20 cellular contexts compared by ENCODE assay signal in the genomic region with DNA sequence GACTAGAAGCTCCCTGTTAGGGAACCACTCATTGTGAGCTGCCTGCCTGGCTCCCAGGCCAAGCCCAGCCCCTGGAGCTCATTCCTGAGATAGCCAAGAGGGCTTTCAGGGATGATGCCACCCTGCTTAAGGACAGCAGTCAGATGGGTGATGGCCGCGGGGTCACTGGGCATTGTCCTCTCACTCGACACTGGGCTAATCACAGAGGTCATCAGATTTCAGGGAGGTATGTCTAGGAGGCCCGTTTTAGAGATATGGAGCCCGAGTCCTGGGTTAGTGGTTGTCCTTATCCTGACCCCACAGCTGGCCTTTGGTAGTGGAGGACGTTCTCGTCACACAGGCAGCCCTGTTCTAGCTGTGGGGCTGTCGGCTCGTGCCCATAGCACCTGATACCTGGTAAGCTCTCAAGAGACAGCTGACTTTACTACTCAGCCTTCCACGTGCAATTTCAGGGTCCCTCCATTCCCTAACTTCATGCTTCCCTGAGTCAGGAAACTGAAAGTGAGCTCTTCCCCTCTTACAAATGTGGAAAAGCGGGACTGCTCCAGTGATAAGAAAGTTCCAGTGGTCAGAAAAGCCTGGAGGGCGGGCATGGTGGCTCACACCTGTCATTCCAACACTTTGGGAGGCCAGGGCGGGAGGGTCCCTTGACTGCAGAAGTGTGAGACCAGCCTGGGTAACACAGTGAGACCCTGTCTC. TPM values are rescaled to one million over a fixed set of nuclear protein-coding genes. Genes with fewer than 3 reads are reported as not detected.
DNase-seq lines count a peak whose midpoint lies in the region; ATAC-seq and TF ChIP-seq lines count a peak whose summit lies in the region.
"Had no signal": no experiment of that assay in that cellular context is flagged by ENCODE, and none has a peak within 500 bp of the region (broad histone marks: within the 10 kb centered on the region; RNA-seq: fewer than 3 reads in every experiment).

No MANE protein-coding gene starts in this region.

- no peaks in the 10 kb centered on the region for H4K20me1 ChIP-seq in BLaER1 treated with 17β-estradiol and CSF1 and Interleukin-3, amounts not matched to agents 10 nM and 100 nM
- H4K20me1 ChIP-seq in IMR-90 (ENCODE audit: insufficient read depth, low read length): no peaks in the 10 kb centered on the region; the same call in 1 of the 2 replicates

- in situ Hi-C loops in IMR-90 (cut with MboI; ENCODE audit: low sequenced_read_pairs): no loop called here

- no peak for ATAC-seq in IMR-90 (ENCODE audit: low read depth)
- no peak for ATAC-seq in stimulated activated effector memory CD8-positive, alpha-beta T cell treated with anti-CD3 and anti-CD28 coated beads, Interleukin-12 subunit alpha, Interleukin-12 subunit beta, amount 100 ng/mL, for 72 hours
- ATAC-seq in activated T-cell treated with anti-CD3 and anti-CD28 coated beads, Interleukin-2, amount 50 U/mL, for 4 hours: no peak
- ATAC-seq: HCT116, PC-3 had no signal

- no peak overlapping the region for H2AK9ac ChIP-seq in IMR-90 (replicated peaks; ENCODE audit: low read depth, low read length, poor library complexity)

- dilution Hi-C loops in IMR-90 (cut with HindIII; ENCODE audit: low sequenced_read_pairs, unreplicated experiment): no loop called here

- no peaks in the 10 kb centered on the region for H3K27me3 ChIP-seq in BLaER1 treated with 17β-estradiol and CSF1 and Interleukin-3, amounts not matched to agents 10 nM and 100 nM
- H3K27me3 ChIP-seq in IMR-90 (ENCODE audit: control insufficient read depth, insufficient read depth, low read length) (0 out of 2 replicates have a peak, but pooled peaks cover 3% of the 10 kb centered on the region), mesenchymal stem cell (ENCODE audit: control insufficient read depth in 1 of 2, insufficient read depth in 1 of 2, low read length in 2 of 2) (peaks cover 0 to 7% of the 10 kb centered on the region in 2 experiments)

- CTCF ChIA-PET in IMR-90 (lab: Yijun Ruan, JAX): interaction anchor here (0.6 kb wide), 2 partner anchors 22 to 896 kb away, joined by 3 to 6 read pairs; no protein-coding TSS in a partner anchor

- H2BK15ac ChIP-seq in IMR-90 (ENCODE audit: low read depth, low read length) (0 out of 3 replicates have a peak overlapping the region, but pooled peaks have one; percentile 46), mesenchymal stem cell (ENCODE audit: low read depth, poor library complexity, severe bottlenecking) (peak overlapping the region; percentile 4)

- H2BK120ac ChIP-seq in IMR-90 (ENCODE audit: low read depth, low read length) (peak overlapping the region; percentile 75), mesenchymal stem cell (ENCODE audit: low read depth, low read length) (peak overlapping the region; percentile 51)

- H3K18ac ChIP-seq in IMR-90 (ENCODE audit: low read depth, low read length) (no peak overlapping the region), mesenchymal stem cell (ENCODE audit: low read depth in 1 of 2, low read length in 2 of 2) (peak overlapping the region in 1 of 2 experiments; percentile 37)

- H3K23ac ChIP-seq in IMR-90 (ENCODE audit: low read depth, low read length): no peak overlapping the region
- H3K23ac ChIP-seq in mesenchymal stem cell (ENCODE audit: low read length in 2 of 2): no peak overlapping the region

- H3K4me2 ChIP-seq in BLaER1 treated with 17β-estradiol and CSF1 and Interleukin-3, amounts not matched to agents 10 nM and 100 nM: peak overlapping the region in 8 of 11 experiments; percentile 50 to 97 (median 84); a peak in 12 of 22 replicates
- H3K4me2 ChIP-seq in IMR-90 (ENCODE audit: low read depth, low read length): no peak overlapping the region
- no peak overlapping the region for H3K4me2 ChIP-seq in mesenchymal stem cell (ENCODE audit: low read length, poor library complexity, severe bottlenecking)
- H3K4me2 ChIP-seq: KMS-11 had no signal

- H3K36me3 Mint-ChIP-seq in stimulated activated effector memory CD8-positive, alpha-beta T cell treated with anti-CD3 and anti-CD28 coated beads, Interleukin-12 subunit alpha, Interleukin-12 subunit beta, amount 100 ng/mL, for 72 hours: no peaks in the 10 kb centered on the region
- H3K36me3 Mint-ChIP-seq in activated T-cell treated with anti-CD3 and anti-CD28 coated beads, Interleukin-2, amount 50 U/mL, for 4 hours (ENCODE audit: insufficient read depth): no peaks in the 10 kb centered on the region
- H3K36me3 Mint-ChIP-seq: CD8-positive, alpha-beta memory T cell had no signal

- H3K27me3 Mint-ChIP-seq in activated T-cell treated with anti-CD3 and anti-CD28 coated beads, Interleukin-2, amount 50 U/mL, for 4 hours (ENCODE audit: low read depth): no peaks in the 10 kb centered on the region

- H3K9ac ChIP-seq in BLaER1 treated with 17β-estradiol and CSF1 and Interleukin-3, amounts not matched to agents 10 nM and 100 nM: peak overlapping the region in 5 of 11 experiments; percentile 8 to 26 (median 12); a peak in 2 of 22 replicates
- H3K9ac ChIP-seq in IMR-90 (ENCODE audit: low read depth, low read length): no peak overlapping the region
- H3K9ac ChIP-seq in mesenchymal stem cell (ENCODE audit: low read length): peak overlapping the region; percentile 45
- H3K9ac ChIP-seq: KMS-11 had no signal

- H4K5ac ChIP-seq in IMR-90 (ENCODE audit: low read depth, low read length): 0 out of 2 replicates have a peak overlapping the region, but pooled peaks have one; percentile 34

- no peak for DNase-seq in IMR-90
- DNase-seq in mesenchymal stem cell: no peak
- DNase-seq in stimulated activated effector memory CD8-positive, alpha-beta T cell treated with anti-CD3 and anti-CD28 coated beads, Interleukin-12 subunit alpha, Interleukin-12 subunit beta, amount 100 ng/mL, for 72 hours (ENCODE audit: low spot score in 2 of 2): no peak
- no peak for DNase-seq in DMS79 (lab: John Stamatoyannopoulos, UW)
- DNase-seq in activated T-cell treated with anti-CD3 and anti-CD28 coated beads, Interleukin-2, amount 50 U/mL, for 4 hours: no peak
- DNase-seq in posterior cingulate gyrus: no peak
- DNase-seq: CD8-positive, alpha-beta memory T cell; DMS 273 treated with DMSO at 0.1 percent for 48 hours; DMS79 treated with DMSO at 0.1 percent for 48 hours; MM.1S; NCI-H2029; NCI-H446 treated with DMSO at 0.1 percent for 48 hours; NCI-H526; NCI-H82; NK-92 treated with Interleukin-12 subunit alpha and Interleukin-12 subunit beta, amount 100 ng/mL, for 24 hours; PC-3; SHP77 had no signal

- H2AFZ ChIP-seq in IMR-90 (replicated peaks; ENCODE audit: low read length, poor library complexity) (no peak overlapping the region), mesenchymal stem cell (ENCODE audit: low read depth, low read length) (no peak overlapping the region)

- H4K8ac ChIP-seq in IMR-90 (ENCODE audit: low read depth in 2 of 2, low read length in 2 of 2): no peak overlapping the region; a peak in 1 of 4 replicates
- H4K8ac ChIP-seq in mesenchymal stem cell (ENCODE audit: low read length): no peak overlapping the region

- H3K9me3 Mint-ChIP-seq in stimulated activated effector memory CD8-positive, alpha-beta T cell treated with anti-CD3 and anti-CD28 coated beads, Interleukin-12 subunit alpha, Interleukin-12 subunit beta, amount 100 ng/mL, for 72 hours: no peaks in the 10 kb centered on the region
- H3K9me3 Mint-ChIP-seq in activated T-cell treated with anti-CD3 and anti-CD28 coated beads, Interleukin-2, amount 50 U/mL, for 4 hours: no peaks in the 10 kb centered on the region
- H3K9me3 Mint-ChIP-seq: CD8-positive, alpha-beta memory T cell had no signal

- no peaks in the 10 kb centered on the region for H3K9me3 ChIP-seq in BLaER1 treated with 17β-estradiol and CSF1 and Interleukin-3, amounts not matched to agents 10 nM and 100 nM (replicated peaks in 1 of 11)
- H3K9me3 ChIP-seq in IMR-90 (ENCODE audit: control insufficient read depth, insufficient read depth, low read length): no peaks in the 10 kb centered on the region
- no peaks in the 10 kb centered on the region for H3K9me3 ChIP-seq in mesenchymal stem cell (ENCODE audit: control insufficient read depth, low read length)

- peak overlapping the region; percentile 29 for H4K91ac ChIP-seq in IMR-90 (ENCODE audit: insufficient read depth, low read depth, low read length)
- no peak overlapping the region for H4K91ac ChIP-seq in mesenchymal stem cell (ENCODE audit: low read length)

- no TSS peak for BruUV-seq in IMR-90 (replicated peaks; lab: Mats Ljungman, UMichigan)

- H3K14ac ChIP-seq in IMR-90 (replicated peaks; ENCODE audit: low read depth, low read length): peak overlapping the region; percentile 25; the same call in 1 of the 2 replicates
- H3K14ac ChIP-seq in mesenchymal stem cell (ENCODE audit: low read length in 2 of 2): peak overlapping the region in 1 of 2 experiments; percentile 87

- H2BK20ac ChIP-seq in IMR-90 (ENCODE audit: low read depth, low read length): peak overlapping the region; percentile 78; the same call in 1 of the 2 replicates

- no peak overlapping the region for H3K4me3 ChIP-seq in BLaER1 treated with 17β-estradiol and CSF1 and Interleukin-3, amounts not matched to agents 10 nM and 100 nM
- H3K4me3 ChIP-seq in IMR-90 (ENCODE audit: insufficient read depth, low read depth, low read length) (no peak overlapping the region), mesenchymal stem cell (ENCODE audit: insufficient read depth in 1 of 2, low read depth in 1 of 2, low read length in 2 of 2) (no peak overlapping the region)

- no peak overlapping the region for H3K4me3 Mint-ChIP-seq in stimulated activated effector memory CD8-positive, alpha-beta T cell treated with anti-CD3 and anti-CD28 coated beads, Interleukin-12 subunit alpha, Interleukin-12 subunit beta, amount 100 ng/mL, for 72 hours
- H3K4me3 Mint-ChIP-seq in activated T-cell treated with anti-CD3 and anti-CD28 coated beads, Interleukin-2, amount 50 U/mL, for 4 hours: no peak overlapping the region
- H3K4me3 Mint-ChIP-seq: CD8-positive, alpha-beta memory T cell had no signal

- TF ChIP-seq RAD21 in IMR-90 (IDR thresholded peaks at IDR 0.05; ENCODE audit: low read length): no peak

- WGBS in IMR-90 (ENCODE audit: extremely low coverage in 2 of 2, insufficient read length in 1 of 2), 2 experiments: 90% methylated on average over 2 of the region's 13 CpGs; no CpG with 5 or more reads in 1 of the 2 experiments
- 82% methylated on average over 13 of the region's 13 CpGs for WGBS in mesenchymal stem cell

- peak overlapping the region; percentile 58 for H3K27ac Mint-ChIP-seq in stimulated activated effector memory CD8-positive, alpha-beta T cell treated with anti-CD3 and anti-CD28 coated beads, Interleukin-12 subunit alpha, Interleukin-12 subunit beta, amount 100 ng/mL, for 72 hours

- H2BK5ac ChIP-seq in IMR-90 (ENCODE audit: low read depth, low read length, poor library complexity, severe bottlenecking) (no peak overlapping the region), mesenchymal stem cell (ENCODE audit: low read depth, low read length, poor library complexity, severe bottlenecking) (no peak overlapping the region)

- H3K4ac ChIP-seq in IMR-90 (ENCODE audit: low read depth, low read length): peak overlapping the region; percentile 62
- H3K4ac ChIP-seq in mesenchymal stem cell (ENCODE audit: low read depth in 1 of 2, low read length in 2 of 2): peak overlapping the region in 1 of 2 experiments; percentile 71

- peaks cover 15% of the 10 kb centered on the region for H3K9me1 ChIP-seq in IMR-90 (ENCODE audit: insufficient read depth, low read length)

- H3K4me1 Mint-ChIP-seq in stimulated activated effector memory CD8-positive, alpha-beta T cell treated with anti-CD3 and anti-CD28 coated beads, Interleukin-12 subunit alpha, Interleukin-12 subunit beta, amount 100 ng/mL, for 72 hours: no peaks in the 10 kb centered on the region
- peaks cover 7% of the 10 kb centered on the region for H3K4me1 Mint-ChIP-seq in activated T-cell treated with anti-CD3 and anti-CD28 coated beads, Interleukin-2, amount 50 U/mL, for 4 hours (ENCODE audit: low read depth)

- no peak for TF ChIP-seq POLR2A in IMR-90 (IDR thresholded peaks at IDR 0.05; ENCODE audit: low read depth, low read length)

- H2BK12ac ChIP-seq in mesenchymal stem cell (ENCODE audit: low read length in 2 of 2): peak overlapping the region; percentile 51 to 99

- H3K79me1 ChIP-seq in IMR-90 (ENCODE audit: low read depth in 1 of 2, low read length in 2 of 2) (no peaks in the 10 kb centered on the region), mesenchymal stem cell (replicated peaks; ENCODE audit: low read length, poor library complexity, severe bottlenecking) (no peaks in the 10 kb centered on the region)

- peaks cover 35 to 99% (median 91%) of the 10 kb centered on the region in 10 experiments for H3K4me1 ChIP-seq in BLaER1 treated with 17β-estradiol and CSF1 and Interleukin-3, amounts not matched to agents 10 nM and 100 nM
- peaks cover 18% of the 10 kb centered on the region for H3K4me1 ChIP-seq in IMR-90 (ENCODE audit: control insufficient read depth, insufficient read depth, low read length)
- peaks cover 11% of the 10 kb centered on the region for H3K4me1 ChIP-seq in mesenchymal stem cell (ENCODE audit: control insufficient read depth, insufficient read depth, low read depth, low read length)

- no peak overlapping the region for H3K56ac ChIP-seq in IMR-90 (ENCODE audit: extremely low read depth, insufficient read depth, low read length)

- H3K27ac ChIP-seq in BLaER1 treated with 17β-estradiol and CSF1 and Interleukin-3, amounts not matched to agents 10 nM and 100 nM: peak overlapping the region in 8 of 11 experiments; percentile 23 to 87 (median 61); a peak in 10 of 22 replicates
- peak overlapping the region; percentile 25; the same call in 1 of the 2 replicates for H3K27ac ChIP-seq in IMR-90 (ENCODE audit: insufficient read depth, low read length)
- H3K27ac ChIP-seq in mesenchymal stem cell (ENCODE audit: low read length, poor library complexity, severe bottlenecking): no peak overlapping the region
- H3K27ac ChIP-seq: KMS-11 had no signal

- H3K36me3 ChIP-seq in BLaER1 treated with 17β-estradiol and CSF1 and Interleukin-3, amounts not matched to agents 10 nM and 100 nM: no peaks in the 10 kb centered on the region
- H3K36me3 ChIP-seq in IMR-90 (ENCODE audit: control insufficient read depth, insufficient read depth, low read length) (no peaks in the 10 kb centered on the region), mesenchymal stem cell (ENCODE audit: control insufficient read depth in 1 of 2, insufficient read depth in 2 of 2, low read depth in 1 of 2, low read length in 2 of 2) (no peaks in the 10 kb centered on the region)

- intact Hi-C loops in IMR-90 (cut with micrococcal nuclease): no loop called here
- intact Hi-C loops in posterior cingulate gyrus (cut with DNase I): no loop called here

- H2AK5ac ChIP-seq in IMR-90 (ENCODE audit: low read depth, low read length): peak overlapping the region; percentile 75
- H2AK5ac ChIP-seq in mesenchymal stem cell (ENCODE audit: low read length, severe bottlenecking): no peak overlapping the region

- POLR2A ChIA-PET in IMR-90 (lab: Charles Lee; ENCODE audit: unreplicated experiment): no interaction called here

- TF ChIP-seq CTCF in IMR-90 (conservative IDR thresholded peaks at IDR 0.05; ENCODE audit: low read depth, low read length): no peak

RNA-seq across cellular contexts. Expression of a gene that starts 7.1 kb away (rescaled TPM):
- 2.8 and 3.2 TPM in 2 replicates for total RNA-seq in IMR-90 (2012; rRNA removed)
- 6.3 TPM in 2 replicates for polyA plus RNA-seq in IMR-90 (2012; rRNA removed)
- polyA plus RNA-seq in IMR-90 (2012; cell fraction: cytosol; rRNA removed): 6.9 and 12.7 TPM in 2 replicates
- 1.5 TPM in 2 replicates for polyA plus RNA-seq in IMR-90 (2012; cell fraction: nucleus; rRNA removed; ENCODE audit: low replicate concordance)
- 9.1 TPM for polyA plus RNA-seq in mesenchymal stem cell (2013, experiment 1 of 2)
- 8.7 TPM for polyA plus RNA-seq in mesenchymal stem cell (2013, experiment 2 of 2)
- not detected for total RNA-seq in activated T-cell treated with anti-CD3 and anti-CD28 coated beads, Interleukin-2, amount 50 U/mL, for 4 hours
- total RNA-seq: CD8-positive, alpha-beta memory T cell had no signal
- polyA plus RNA-seq: CD8-positive, alpha-beta memory T cell had no signal

RNA-seq across cellular contexts. Expression of a gene that starts 43.0 kb away (rescaled TPM):
- total RNA-seq in IMR-90 (2012; rRNA removed): 15.6 and 16.4 TPM in 2 replicates
- polyA plus RNA-seq in IMR-90 (2012; rRNA removed): 20.5 and 21.0 TPM in 2 replicates
- 22.9 and 28.0 TPM in 2 replicates for polyA plus RNA-seq in IMR-90 (2012; cell fraction: cytosol; rRNA removed)
- polyA plus RNA-seq in IMR-90 (2012; cell fraction: nucleus; rRNA removed; ENCODE audit: low replicate concordance): 15.8 and 20.5 TPM in 2 replicates
- 30.4 TPM for polyA plus RNA-seq in mesenchymal stem cell (2013, experiment 1 of 2)
- polyA plus RNA-seq in mesenchymal stem cell (2013, experiment 2 of 2): 33.2 TPM
- total RNA-seq in activated T-cell treated with anti-CD3 and anti-CD28 coated beads, Interleukin-2, amount 50 U/mL, for 4 hours: 10 to 100 TPM; 22.8 to 28.1 (median 27.5) TPM

Comparison
In these comparisons a context has a peak if more than half of its experiments do, and no peak if none do; other contexts are left out.
1. H3K4me2 ChIP-seq: peak in BLaER1 treated with 17β-estradiol and CSF1 and Interleukin-3, amounts not matched to agents 10 nM and 100 nM (8 of 11); none in IMR-90 (single experiment) and mesenchymal stem cell (single experiment).